In genomic region chr21:33327792-33328433, GRCh38 we compare ENCODE assay signal across 1 cellular context.
TF ChIP-seq lines count a peak whose summit lies in the region.

No MANE protein-coding gene starts in this region.

TF ChIP-seq in GM12878, 131 proteins besides CTCF, POLR2A, EP300 and RAD21 (continued from another document):
- TF ChIP-seq MEF2A (IDR thresholded peaks at IDR 0.05; ENCODE audit: insufficient read depth, low read depth, low read length) (no peak), CBFB (IDR thresholded peaks at IDR 0.05; ENCODE audit: low read depth) (no peak), E2F4 (IDR thresholded peaks at IDR 0.05; ENCODE audit: low read depth, low read length) (no peak)
